Comparison of ENCODE assay signal across 30 cellular contexts in genomic region chr1:228262475-228262874, GRCh38.
"Had no signal": no experiment of that assay in that cellular context is flagged by ENCODE, and none has a peak within 500 bp of the region (broad histone marks: within the 10 kb centered on the region; RNA-seq: fewer than 3 reads in every experiment).

No MANE protein-coding gene starts in this region.

- H3K36me3 ChIP-seq: brain microvascular endothelial cell, WERI-Rb-1 had no signal

- H3K27ac ChIP-seq: brain microvascular endothelial cell, coronary artery, dorsolateral prefrontal cortex, esophagus muscularis mucosa, foreskin keratinocyte, gastroesophageal sphincter, WERI-Rb-1 had no signal

- H3K9me3 ChIP-seq: esophagus muscularis mucosa had no signal

- H3K4me1 ChIP-seq: foreskin keratinocyte, gastroesophageal sphincter had no signal

- DNase-seq: activated B cell treated with CpG ODN at 0.5 μM for 24 hours; activated CD4-positive, alpha-beta T cell treated with anti-CD3 and anti-CD28 coated beads for 48 hours; activated CD4-positive, alpha-beta T cell treated with anti-CD3 and anti-CD28 coated beads, Interleukin-2, amount 50 U/mL, for 1 hour; activated CD4-positive, alpha-beta T cell treated with anti-CD3 and anti-CD28 coated beads, Interleukin-2, amount 50 U/mL, for 48 hours; activated CD8-positive, alpha-beta memory T cell treated with anti-CD3 and anti-CD28 coated beads for 24 hours; activated CD8-positive, alpha-beta T cell treated with anti-CD3 and anti-CD28 coated beads for 36 hours; activated effector memory CD4-positive, alpha-beta T cell treated with Interleukin-2 at 50 U/mL for 16 hours; activated gamma-delta T cell treated with Interleukin-2 at 50 U/mL for 16 hours; activated naive CD4-positive, alpha-beta T cell treated with anti-CD3 and anti-CD28 coated beads, Interleukin-2, amount 50 U/mL, for 16 hours; activated naive CD4-positive, alpha-beta T cell treated with Interleukin-2 at 50 U/mL for 16 hours; activated T-cell treated with anti-CD3 and anti-CD28 coated beads, Interleukin-2, amount 50 U/mL, for 4 hours; amniotic stem cell; anterior cingulate cortex; brain microvascular endothelial cell; dorsolateral prefrontal cortex; effector memory CD4-positive, alpha-beta T cell; erythroblast; foreskin keratinocyte; T-helper 17 cell; T1000; WERI-Rb-1 had no signal

- H3K27me3 Mint-ChIP-seq: activated B cell treated with CpG ODN at 0.5 μM for 24 hours; activated CD8-positive, alpha-beta T cell treated with anti-CD3 and anti-CD28 coated beads for 36 hours; activated naive CD8-positive, alpha-beta T cell; activated T-helper 17 cell treated with anti-CD3 and anti-CD28 coated beads, Interleukin-2, amount 50 U/mL, for 72 hours; central memory CD8-positive, alpha-beta T cell; dendritic cell treated with granulocyte-macrophage colony-stimulating factor and Interleukin-4, amounts not matched to agents 40 ng/mL and 50 ng/mL, for 4 days; T-helper 17 cell had no signal

- H3K9me3 Mint-ChIP-seq: activated T-helper 17 cell treated with anti-CD3 and anti-CD28 coated beads, Interleukin-2, amount 50 U/mL, for 72 hours; central memory CD8-positive, alpha-beta T cell; dendritic cell treated with granulocyte-macrophage colony-stimulating factor and Interleukin-4, amounts not matched to agents 40 ng/mL and 50 ng/mL, for 4 days had no signal

- H3K27ac Mint-ChIP-seq: activated B cell treated with CpG ODN at 0.5 μM for 24 hours; activated CD8-positive, alpha-beta T cell treated with anti-CD3 and anti-CD28 coated beads for 36 hours; activated naive CD8-positive, alpha-beta T cell; activated T-helper 17 cell treated with anti-CD3 and anti-CD28 coated beads, Interleukin-2, amount 50 U/mL, for 72 hours; dendritic cell treated with granulocyte-macrophage colony-stimulating factor and Interleukin-4, amounts not matched to agents 40 ng/mL and 50 ng/mL, for 4 days; T-helper 2 cell treated with Interferon-gamma antibody and Interleukin-4, amounts not matched to agents 5 μg/mL and 100 μg/mL, for 36 hours had no signal

- ATAC-seq: activated CD4-positive, CD25-positive, alpha-beta regulatory T cell treated with anti-CD3 and anti-CD28 coated beads, Interleukin-2, amount 50 U/mL, for 24 hours; activated CD8-positive, alpha-beta T cell treated with anti-CD3 and anti-CD28 coated beads for 36 hours; activated T-cell treated with anti-CD3 and anti-CD28 coated beads, Interleukin-2, amount 50 U/mL, for 4 hours; activated T-helper 17 cell treated with anti-CD3 and anti-CD28 coated beads, Interleukin-2, amount 50 U/mL, for 72 hours; foreskin keratinocyte; gastroesophageal sphincter; T-helper 17 cell had no signal

- H3K4me3 Mint-ChIP-seq: activated B cell treated with CpG ODN at 0.5 μM for 24 hours; activated CD8-positive, alpha-beta T cell treated with anti-CD3 and anti-CD28 coated beads for 36 hours; activated naive CD8-positive, alpha-beta T cell; activated T-cell treated with anti-CD3 and anti-CD28 coated beads, Interleukin-2, amount 50 U/mL, for 4 hours; activated T-helper 17 cell treated with anti-CD3 and anti-CD28 coated beads, Interleukin-2, amount 50 U/mL, for 72 hours; central memory CD8-positive, alpha-beta T cell; dendritic cell treated with granulocyte-macrophage colony-stimulating factor and Interleukin-4, amounts not matched to agents 40 ng/mL and 50 ng/mL, for 4 days; T-helper 17 cell; T-helper 2 cell treated with Interferon-gamma antibody and Interleukin-4, amounts not matched to agents 5 μg/mL and 100 μg/mL, for 36 hours had no signal

- H3K4me1 Mint-ChIP-seq: activated B cell treated with CpG ODN at 0.5 μM for 24 hours; activated T-helper 17 cell treated with anti-CD3 and anti-CD28 coated beads, Interleukin-2, amount 50 U/mL, for 72 hours; central memory CD8-positive, alpha-beta T cell had no signal

- H3K4me3 ChIP-seq: coronary artery, dorsolateral prefrontal cortex, esophagus muscularis mucosa, gastroesophageal sphincter had no signal

- H3K27me3 ChIP-seq: brain microvascular endothelial cell, dorsolateral prefrontal cortex, esophagus muscularis mucosa, foreskin keratinocyte, gastroesophageal sphincter had no signal
